Comparison of ENCODE assay signal across 3 cellular contexts in the genomic region with DNA sequence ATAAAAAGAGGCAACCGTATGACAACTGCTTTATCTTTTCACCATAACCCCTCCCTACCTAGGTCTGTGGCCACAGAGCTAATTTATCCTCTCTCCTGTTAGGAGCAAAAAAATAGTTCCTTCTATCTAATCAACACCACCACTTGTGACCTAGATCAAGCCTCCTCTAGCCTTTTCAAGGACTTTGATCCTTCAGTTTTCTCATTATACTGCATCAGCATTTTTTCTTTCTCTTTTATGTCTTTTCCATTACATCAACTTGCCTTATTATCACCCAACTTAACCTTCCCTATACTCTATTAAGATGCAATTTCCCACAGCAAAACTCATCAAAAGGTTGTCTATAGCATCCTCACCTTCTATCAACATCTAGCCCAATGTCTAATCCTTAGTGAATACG.
TF ChIP-seq lines count a peak whose summit lies in the region.

No MANE protein-coding gene starts in this region.

TF ChIP-seq in IMR-90, 13 proteins besides CTCF, POLR2A, EP300 and RAD21:
- no peak for TF ChIP-seq SMC3 (IDR thresholded peaks at IDR 0.05; ENCODE audit: low read depth, low read length)
- TF ChIP-seq, protein P1, sequence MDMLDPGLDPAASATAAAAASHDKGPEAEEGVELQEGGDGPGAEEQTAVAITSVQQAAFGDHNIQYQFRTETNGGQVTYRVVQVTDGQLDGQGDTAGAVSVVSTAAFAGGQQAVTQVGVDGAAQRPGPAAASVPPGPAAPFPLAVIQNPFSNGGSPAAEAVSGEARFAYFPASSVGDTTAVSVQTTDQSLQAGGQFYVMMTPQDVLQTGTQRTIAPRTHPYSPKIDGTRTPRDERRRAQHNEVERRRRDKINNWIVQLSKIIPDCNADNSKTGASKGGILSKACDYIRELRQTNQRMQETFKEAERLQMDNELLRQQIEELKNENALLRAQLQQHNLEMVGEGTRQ (IDR thresholded peaks at IDR 0.05; ENCODE audit: low read depth, low read length): no peak
- peak; percentile 69 for TF ChIP-seq MAFK (IDR thresholded peaks at IDR 0.05; ENCODE audit: low read depth, low read length)
- no peak for TF ChIP-seq BHLHE40 (IDR thresholded peaks at IDR 0.05; ENCODE audit: low read depth, low read length)
- TF ChIP-seq RFX5 (IDR thresholded peaks at IDR 0.05; ENCODE audit: low read depth, low read length): no peak

TF ChIP-seq in K562, 482 proteins besides CTCF, POLR2A, EP300 and RAD21:
- peak; percentile 42 for TF ChIP-seq MAFF (IDR thresholded peaks at IDR 0.05; ENCODE audit: low read length)
- no peak for TF ChIP-seq BRF1 (IDR thresholded peaks at IDR 0.05; ENCODE audit: borderline replicate concordance, extremely low read depth, insufficient read length)
- peak; percentile 69; the same call in 1 of the 2 replicates for TF ChIP-seq C11orf30 (IDR thresholded peaks at IDR 0.05; ENCODE audit: low read depth)
- peak; percentile 52 for TF ChIP-seq MAFG (tag; conservative IDR thresholded peaks at IDR 0.05)
- peak; percentile 83 for TF ChIP-seq ZNF316 (IDR thresholded peaks at IDR 0.05)
TF ChIP-seq in K562: peak in this region for 4.

TF ChIP-seq in HepG2, 621 proteins besides CTCF, POLR2A, EP300 and RAD21:
- TF ChIP-seq MAFF (IDR thresholded peaks at IDR 0.05; ENCODE audit: low read depth, low read length) (peak; percentile 84), MAFK (conservative IDR thresholded peaks at IDR 0.05 in 1 of 2, IDR thresholded peaks at IDR 0.05 in 1 of 2; ENCODE audit: low read length in 2 of 2) (peak; percentile 89), ADNP (CRISPR knock-in tag; IDR thresholded peaks at IDR 0.05) (no peak)
